In genomic region chr19:39122934-39123731, GRCh38 we compare ENCODE assay signal across 20 cellular contexts. TPM values are rescaled to one million over a fixed set of nuclear protein-coding genes. Genes with fewer than 3 reads are reported as not detected.
DNase-seq lines count a peak whose midpoint lies in the region; ATAC-seq, FAIRE-seq and TF ChIP-seq lines count a peak whose summit lies in the region.
"Had no signal": no experiment of that assay in that cellular context is flagged by ENCODE, and none has a peak within 500 bp of the region (broad histone marks: within the 10 kb centered on the region; RNA-seq: fewer than 3 reads in every experiment).

No MANE protein-coding gene starts in this region.

- H3K56ac ChIP-seq in H1 (replicated peaks; ENCODE audit: insufficient read length, low read depth, low read length) = no peak overlapping the region

- TF ChIP-seq EP300 in H1 (IDR thresholded peaks at IDR 0.05; ENCODE audit: borderline replicate concordance in 1 of 2, low read depth in 2 of 2, low read length in 2 of 2) = no peak

- TF ChIP-seq POLR2A in HCT116 (IDR thresholded peaks at IDR 0.05; ENCODE audit: borderline replicate concordance, extremely low read depth, insufficient read depth, insufficient read length) = no peak
- TF ChIP-seq POLR2A in H1 (IDR thresholded peaks at IDR 0.05; ENCODE audit: control extremely low read depth in 1 of 2, low read depth in 2 of 2, low read length in 2 of 2) = no peak

- no peak for FAIRE-seq in H1 (lab: Jason Lieb, UNC)
- FAIRE-seq: HTR-8/SVneo had no signal

- no TSS peak for BruUV-seq in HCT116 (replicated peaks; lab: Mats Ljungman, UMichigan)

- H3K27ac ChIP-seq in HCT116 (ENCODE audit: low read depth, low read length) (peak overlapping the region; percentile 32; the same call in 1 of the 2 replicates), H1 (ENCODE audit: low read depth, low read length) (no peak overlapping the region), neuronal stem cell (replicated peaks; ENCODE audit: low read length) (no peak overlapping the region)
- H3K27ac ChIP-seq: HL-60, RWPE1, SJCRH30 had no signal

- H3K4me2 ChIP-seq in HCT116 (ENCODE audit: low read length) = peak overlapping the region; percentile 58
- H3K4me2 ChIP-seq in H1 (ENCODE audit: insufficient read depth in 1 of 2, low read depth in 2 of 2, low read length in 2 of 2) = no peak overlapping the region
- no peak overlapping the region for H3K4me2 ChIP-seq in neuronal stem cell (ENCODE audit: insufficient read depth, low read length, poor library complexity, severe bottlenecking)

- H2BK120ac ChIP-seq in H1 (replicated peaks; ENCODE audit: low read depth, low read length) (no peak overlapping the region), neuronal stem cell (ENCODE audit: low read depth, low read length) (no peak overlapping the region)

- H3K27me3 Mint-ChIP-seq in activated T-cell treated with anti-CD3 and anti-CD28 coated beads, Interleukin-2, amount 50 U/mL, for 72 hours (ENCODE audit: low read depth) = no peaks in the 10 kb centered on the region
- H3K27me3 Mint-ChIP-seq in activated naive CD8-positive, alpha-beta T cell treated with anti-CD3 and anti-CD28 coated beads, Interleukin-2, amount 50 U/mL, for 24 hours = no peaks in the 10 kb centered on the region

- TF ChIP-seq CTCF in HCT116 (IDR thresholded peaks at IDR 0.05 in 2 of 3, conservative IDR thresholded peaks at IDR 0.05 in 1 of 3; ENCODE audit: borderline replicate concordance in 1 of 3, insufficient read depth in 1 of 3, low read depth in 2 of 3, low read length in 2 of 3) (no peak), H1 (IDR thresholded peaks at IDR 0.05; ENCODE audit: control extremely low read depth in 1 of 3, insufficient read depth in 1 of 3, low read depth in 1 of 3, low read length in 3 of 3) (no peak)

- no peaks in the 10 kb centered on the region for H3K36me3 Mint-ChIP-seq in activated T-cell treated with anti-CD3 and anti-CD28 coated beads, Interleukin-2, amount 50 U/mL, for 72 hours (ENCODE audit: insufficient read depth in 2 of 2)
- no peaks in the 10 kb centered on the region for H3K36me3 Mint-ChIP-seq in activated naive CD8-positive, alpha-beta T cell treated with anti-CD3 and anti-CD28 coated beads, Interleukin-2, amount 50 U/mL, for 24 hours (ENCODE audit: low read depth)
- H3K36me3 Mint-ChIP-seq: CD14-positive monocyte had no signal

- no peak overlapping the region for H4K8ac ChIP-seq in H1 (ENCODE audit: extremely low read depth, insufficient read depth, low read length)
- H4K8ac ChIP-seq in neuronal stem cell (ENCODE audit: low read depth, low read length) = no peak overlapping the region

- H4K91ac ChIP-seq in H1 (replicated peaks; ENCODE audit: insufficient read length, low read length) (no peak overlapping the region), neuronal stem cell (ENCODE audit: low read depth, low read length, poor library complexity) (no peak overlapping the region)

- ATAC-seq in activated T-cell treated with anti-CD3 and anti-CD28 coated beads, Interleukin-2, amount 50 U/mL, for 72 hours (replicated peaks in 1 of 2) = no peak
- no peak for ATAC-seq in HCT116
- ATAC-seq in activated naive CD8-positive, alpha-beta T cell treated with anti-CD3 and anti-CD28 coated beads, Interleukin-2, amount 50 U/mL, for 24 hours = no peak
- ATAC-seq: PC-3 had no signal

- H3K4me3 ChIP-seq in HCT116 (replicated peaks in 1 of 2; ENCODE audit: low read depth in 1 of 2, low read length in 2 of 2) = no peak overlapping the region
- no peak overlapping the region for H3K4me3 ChIP-seq in H1 (ENCODE audit: extremely low read depth in 1 of 4, insufficient read depth in 2 of 4, low read depth in 3 of 4, low read length in 4 of 4)
- no peak overlapping the region for H3K4me3 ChIP-seq in neuronal stem cell (ENCODE audit: low read length in 2 of 2)
- H3K4me3 ChIP-seq: SJCRH30 had no signal

- WGBS in H1 (ENCODE audit: extremely low coverage in 1 of 2, insufficient coverage in 1 of 2, insufficient read length in 1 of 2, insufficient replicate concordance in 2 of 2, low coverage in 1 of 2, low lambda C conversion rate in 2 of 2, missing lambda C conversion rate in 1 of 2), 2 experiments = 89% methylated on average over 15 of the region's 18 CpGs; no CpG with 5 or more reads in 1 of the 2 experiments
- no CpG with 5 or more reads among the region's 18 CpGs for WGBS in neuronal stem cell (ENCODE audit: extremely low coverage in 2 of 2, insufficient read length in 2 of 2, insufficient replicate concordance in 1 of 2), 2 donors

- H2AFZ ChIP-seq in HCT116 (ENCODE audit: low read depth, low read length, poor library complexity, severe bottlenecking) (peak overlapping the region; percentile 93), H1 (ENCODE audit: low read length) (no peak overlapping the region), neuronal stem cell (ENCODE audit: low read length) (no peak overlapping the region)

- H3K9me2 ChIP-seq in HCT116 (ENCODE audit: insufficient read depth) = no peaks in the 10 kb centered on the region

- H3K18ac ChIP-seq in H1 (ENCODE audit: extremely low read depth, low read length) = no peak overlapping the region; the same call in 1 of the 2 replicates
- no peak overlapping the region for H3K18ac ChIP-seq in neuronal stem cell (ENCODE audit: low read length)

- RAD21 ChIA-PET in HCT116 (lab: Charles Lee; ENCODE audit: low non-redundant PET in 1 of 2, low total read pairs in 2 of 2, uncharacterized antibody in 2 of 2, unreplicated experiment in 2 of 2) = interaction anchor here (0.7 to 1.5 kb wide), 2 partner anchors 88 to 262 kb away, joined by 3 to 6 read pairs; no protein-coding TSS in a partner anchor

- H2BK15ac ChIP-seq in H1 (ENCODE audit: low read length) = no peak overlapping the region
- H2BK15ac ChIP-seq in neuronal stem cell (ENCODE audit: low read length) = no peak overlapping the region

- no peak for DNase-seq in activated T-cell treated with anti-CD3 and anti-CD28 coated beads, Interleukin-2, amount 50 U/mL, for 72 hours
- no peak for DNase-seq in activated T-cell treated with anti-CD3 and anti-CD28 coated beads, Interleukin-2, amount 50 U/mL, for 48 hours
- DNase-seq in HCT116 (ENCODE audit: low read depth, low spot score) (no peak), H1 (ENCODE audit: low read depth in 1 of 2, low spot score in 2 of 2) (no peak), NCI-H524 (lab: John Stamatoyannopoulos, UW) (no peak), neuronal stem cell (ENCODE audit: low spot score) (no peak)
- DNase-seq in activated naive CD8-positive, alpha-beta T cell treated with anti-CD3 and anti-CD28 coated beads, Interleukin-2, amount 50 U/mL, for 24 hours = no peak
- DNase-seq: NCI-H1417 treated with DMSO at 0.1 percent for 48 hours, NCI-H2029 treated with DMSO at 0.1 percent for 48 hours, NCI-H2171 treated with DMSO at 0.1 percent for 48 hours, NCI-H446 treated with DMSO at 0.1 percent for 48 hours, NCI-H748 treated with DMSO at 0.1 percent for 48 hours, PC-3, SJCRH30 had no signal

- peaks cover 5% of the 10 kb centered on the region; the same call in 1 of the 2 replicates for H4K20me1 ChIP-seq in HCT116 (ENCODE audit: insufficient read depth)
- peaks cover 3 to 16% of the 10 kb centered on the region in 2 experiments for H4K20me1 ChIP-seq in H1 (replicated peaks in 1 of 2; ENCODE audit: control insufficient read depth in 1 of 2, insufficient read depth in 2 of 2, low read length in 2 of 2)

- CTCF ChIA-PET in HCT116 (lab: Charles Lee) (interaction anchor here (0.7 to 2.2 kb wide), 14 partner anchors 11 to 302 kb away, joined by 3 to 12 read pairs (median 3); partner anchors contain the start of gene SAMD4B), H1 (lab: Charles Lee; ENCODE audit: partially characterized antibody) (interaction anchor here (0.8 to 2.4 kb wide), 28 partner anchors 10 to 214 kb away, joined by 3 to 22 read pairs (median 5); partner anchors contain the start of genes IFNL2, NCCRP1 and SYCN)

- no peak overlapping the region for H3K23ac ChIP-seq in H1 (ENCODE audit: insufficient read length)
- no peak overlapping the region for H3K23ac ChIP-seq in neuronal stem cell (ENCODE audit: low read depth, low read length, poor library complexity)

- H3K4me3 Mint-ChIP-seq in activated T-cell treated with anti-CD3 and anti-CD28 coated beads, Interleukin-2, amount 50 U/mL, for 72 hours = peak overlapping the region in 1 of 2 donors; percentile 38
- H3K4me3 Mint-ChIP-seq in activated naive CD8-positive, alpha-beta T cell treated with anti-CD3 and anti-CD28 coated beads, Interleukin-2, amount 50 U/mL, for 24 hours = no peak overlapping the region
- H3K4me3 Mint-ChIP-seq: CD14-positive monocyte had no signal

- H3K9me3 Mint-ChIP-seq in activated T-cell treated with anti-CD3 and anti-CD28 coated beads, Interleukin-2, amount 50 U/mL, for 72 hours = no peaks in the 10 kb centered on the region
- H3K9me3 Mint-ChIP-seq in activated naive CD8-positive, alpha-beta T cell treated with anti-CD3 and anti-CD28 coated beads, Interleukin-2, amount 50 U/mL, for 24 hours = no peaks in the 10 kb centered on the region
- H3K9me3 Mint-ChIP-seq: CD14-positive monocyte, IgD-negative memory B cell had no signal

- H3K79me2 ChIP-seq in HCT116 (ENCODE audit: insufficient read depth, low read length) (peaks cover 26% of the 10 kb centered on the region), H1 (ENCODE audit: control insufficient read depth in 1 of 2, insufficient read depth in 2 of 2, low read length in 2 of 2) (peaks cover 13 to 23% of the 10 kb centered on the region in 2 experiments)

- POLR2A ChIA-PET in HCT116 (lab: Charles Lee) = interaction anchor here (0.8 to 2.0 kb wide), 3 partner anchors 31 to 313 kb away, joined by 3 to 4 read pairs (median 3); partner anchors contain the start of gene RPS16
- POLR2A ChIA-PET in H1 (lab: Charles Lee; ENCODE audit: partially characterized antibody) = interaction anchor here (0.7 to 1.6 kb wide), 4 partner anchors 9 to 64 kb away, joined by 3 to 4 read pairs (median 3); no protein-coding TSS in a partner anchor

- H2AK5ac ChIP-seq in H1 (ENCODE audit: low read depth, low read length) (no peak overlapping the region), neuronal stem cell (ENCODE audit: low read depth, low read length) (no peak overlapping the region)

- intact Hi-C loops in HCT116 (cut with micrococcal nuclease) = loop anchor here (1.0 kb wide), 3 partner anchors 64 to 289 kb away; partner anchors contain the start of gene PLEKHG2

- H3K23me2 ChIP-seq in H1 (ENCODE audit: low read depth, low read length) = no peaks in the 10 kb centered on the region; the same call in 1 of the 2 replicates

- H3K4me1 Mint-ChIP-seq in activated T-cell treated with anti-CD3 and anti-CD28 coated beads, Interleukin-2, amount 50 U/mL, for 72 hours (ENCODE audit: low read depth) = peaks cover 37% of the 10 kb centered on the region
- peaks cover 24% of the 10 kb centered on the region for H3K4me1 Mint-ChIP-seq in activated naive CD8-positive, alpha-beta T cell treated with anti-CD3 and anti-CD28 coated beads, Interleukin-2, amount 50 U/mL, for 24 hours

- no peak overlapping the region for H2BK20ac ChIP-seq in H1 (ENCODE audit: low read length)

- H3K9me3 ChIP-seq in HCT116 (ENCODE audit: control insufficient read depth in 1 of 2, insufficient read depth in 1 of 2, low read depth in 1 of 2, low read length in 2 of 2) = no peaks in the 10 kb centered on the region
- H3K9me3 ChIP-seq in H1 (ENCODE audit: insufficient read depth in 2 of 2, low read depth in 1 of 2, low read length in 1 of 2) = no peaks in the 10 kb centered on the region
- H3K9me3 ChIP-seq in neuronal stem cell (replicated peaks in 1 of 2; ENCODE audit: control insufficient read depth in 2 of 2, insufficient read depth in 1 of 2, low read depth in 1 of 2, low read length in 2 of 2) = no peaks in the 10 kb centered on the region
- H3K9me3 ChIP-seq: SJCRH30 had no signal

- H2BK12ac ChIP-seq in H1 (ENCODE audit: low read depth, low read length) = 0 out of 2 replicates have a peak overlapping the region, but pooled peaks have one; percentile 17
- no peak overlapping the region for H2BK12ac ChIP-seq in neuronal stem cell (ENCODE audit: low read length)

- no peak for TF ChIP-seq RAD21 in HCT116 (IDR thresholded peaks at IDR 0.05; ENCODE audit: low read depth)
- no peak for TF ChIP-seq RAD21 in H1 (IDR thresholded peaks at IDR 0.05 in 1 of 2, conservative IDR thresholded peaks at IDR 0.05 in 1 of 2; ENCODE audit: low read depth in 2 of 2, low read length in 2 of 2)

- H3K9ac ChIP-seq in HCT116 (ENCODE audit: low read length) (no peak overlapping the region), H1 (replicated peaks in 1 of 4; ENCODE audit: extremely low read depth in 1 of 4, low read depth in 3 of 4, low read length in 3 of 4) (no peak overlapping the region), neuronal stem cell (ENCODE audit: low read depth, low read length, poor library complexity) (no peak overlapping the region)

- H2BK5ac ChIP-seq in H1 (ENCODE audit: low read depth, low read length) (no peak overlapping the region), neuronal stem cell (ENCODE audit: low read length) (no peak overlapping the region)

- H3K27me3 ChIP-seq in HCT116 (ENCODE audit: insufficient read depth, low read length) = no peaks in the 10 kb centered on the region
- no peaks in the 10 kb centered on the region for H3K27me3 ChIP-seq in H1 (replicated peaks in 1 of 4; ENCODE audit: control insufficient read depth in 3 of 4, extremely low read depth in 1 of 4, insufficient read depth in 3 of 4, low read length in 3 of 4)
- H3K27me3 ChIP-seq in neuronal stem cell (ENCODE audit: control insufficient read depth in 3 of 3, insufficient read depth in 3 of 3, low read depth in 1 of 3, low read length in 3 of 3) = no peaks in the 10 kb centered on the region
- H3K27me3 ChIP-seq: SJCRH30 had no signal

- H3K36me3 ChIP-seq in HCT116 (ENCODE audit: control insufficient read depth in 1 of 2, insufficient read depth in 2 of 2, low read length in 2 of 2) = no peaks in the 10 kb centered on the region
- no peaks in the 10 kb centered on the region for H3K36me3 ChIP-seq in H1 (ENCODE audit: control insufficient read depth in 2 of 4, insufficient read depth in 4 of 4, low read length in 3 of 4)
- H3K36me3 ChIP-seq in neuronal stem cell (replicated peaks in 1 of 2; ENCODE audit: control insufficient read depth in 2 of 2, insufficient read depth in 2 of 2, low read length in 2 of 2) = no peaks in the 10 kb centered on the region
- H3K36me3 ChIP-seq: SJCRH30 had no signal

- H3K79me1 ChIP-seq in H1 (ENCODE audit: low read depth, low read length) (peaks cover 11% of the 10 kb centered on the region), neuronal stem cell (ENCODE audit: low read depth, low read length) (no peaks in the 10 kb centered on the region)

- H3K4ac ChIP-seq in H1 (replicated peaks; ENCODE audit: insufficient read length, low read depth, low read length) (no peak overlapping the region), neuronal stem cell (ENCODE audit: low read length) (no peak overlapping the region)

- H3K14ac ChIP-seq in H1 (ENCODE audit: insufficient read length) = no peak overlapping the region
- H3K14ac ChIP-seq in neuronal stem cell (ENCODE audit: low read length) = no peak overlapping the region

- H3K4me1 ChIP-seq in HCT116 (ENCODE audit: control insufficient read depth in 1 of 2, insufficient read depth in 2 of 2, low read length in 2 of 2) (peaks cover 16 to 55% of the 10 kb centered on the region in 2 experiments), H1 (replicated peaks in 1 of 4; ENCODE audit: control insufficient read depth in 3 of 4, insufficient read depth in 4 of 4, low read length in 3 of 4) (peaks cover 0 to 14% (median 6%) of the 10 kb centered on the region in 4 experiments; a peak in 6 of 7 replicates), neuronal stem cell (ENCODE audit: control insufficient read depth in 2 of 2, insufficient read depth in 1 of 2, low read depth in 1 of 2, low read length in 2 of 2) (peaks cover 7 to 19% of the 10 kb centered on the region in 2 donors)

- H4K5ac ChIP-seq in H1 (ENCODE audit: insufficient read length, low read depth, low read length) = no peak overlapping the region

- peak overlapping the region; percentile 17 for H3K27ac Mint-ChIP-seq in activated T-cell treated with anti-CD3 and anti-CD28 coated beads, Interleukin-2, amount 50 U/mL, for 72 hours
- no peak overlapping the region for H3K27ac Mint-ChIP-seq in activated naive CD8-positive, alpha-beta T cell treated with anti-CD3 and anti-CD28 coated beads, Interleukin-2, amount 50 U/mL, for 24 hours

RNA-seq across cellular contexts. Expression of gene PAK4, which starts 2.5 kb away (rescaled TPM):
- total RNA-seq in activated T-cell treated with anti-CD3 and anti-CD28 coated beads, Interleukin-2, amount 50 U/mL, for 72 hours = 10 to 100 TPM; 12.9 to 17.0 TPM
- total RNA-seq in HCT116 (2021; ENCODE audit: unreplicated experiment) = 90.1 TPM
- 76.7 and 78.4 TPM in 2 replicates for polyA plus RNA-seq in HCT116 (2012)
- total RNA-seq in H1 (2021; fragmentation: NEBNext Ultra II Directional; extraction: Animal tissue kit (Norgen Biotek cat#: 25700)) = 64.4 and 67.6 TPM in 2 replicates
- polyA plus RNA-seq in H1 (2011; rRNA removed) = 50.7 and 107 TPM in 2 replicates
- 55.5 TPM for polyA plus RNA-seq in H1 (2011; cell fraction: cytosol; rRNA removed)
- 89.7 TPM for polyA plus RNA-seq in H1 (2011; cell fraction: nucleus; rRNA removed)
- polyA plus RNA-seq in H1 (2012, experiment 1 of 2) = 40.5 to 57.3 TPM (median 53.1 TPM) in 4 replicates
- polyA plus RNA-seq in H1 (2012, experiment 2 of 2) = 64.2 TPM
- 47.5 TPM for polyA plus RNA-seq in H1 (2013, experiment 1 of 2)
- polyA plus RNA-seq in H1 (2013, experiment 2 of 2) = 47.5 TPM
- polyA minus RNA-seq in H1 (2011; rRNA and poly(A)+ RNA removed) = 17.7 and 25.9 TPM in 2 replicates
- 39.9 TPM for polyA minus RNA-seq in H1 (2011; cell fraction: cytosol; rRNA and poly(A)+ RNA removed)
- polyA minus RNA-seq in H1 (2011; cell fraction: nucleus; rRNA and poly(A)+ RNA removed) = 22.8 TPM
- polyA plus RNA-seq in neuronal stem cell (2013, experiment 1 of 2) = 102 TPM
- polyA plus RNA-seq in neuronal stem cell (2013, experiment 2 of 2) = 96.5 TPM

RNA-seq across cellular contexts. Expression of gene ACP7, which starts 39.0 kb away (rescaled TPM):
- not detected for total RNA-seq in activated T-cell treated with anti-CD3 and anti-CD28 coated beads, Interleukin-2, amount 50 U/mL, for 72 hours
- total RNA-seq in HCT116 (2021; ENCODE audit: unreplicated experiment) = 4.7 TPM
- polyA plus RNA-seq in HCT116 (2012) = 5.5 and 6.0 TPM in 2 replicates
- total RNA-seq in H1 (2021; fragmentation: NEBNext Ultra II Directional; extraction: Animal tissue kit (Norgen Biotek cat#: 25700)) = 0.50 and 0.98 TPM in 2 replicates
- polyA plus RNA-seq in H1 (2011; rRNA removed) = 0.27 and 0.58 TPM in 2 replicates
- polyA plus RNA-seq in H1 (2011; cell fraction: cytosol; rRNA removed) = 0.36 TPM
- 0.83 TPM for polyA plus RNA-seq in H1 (2011; cell fraction: nucleus; rRNA removed)
- 0.55 to 0.78 TPM (median 0.67 TPM) in 4 replicates for polyA plus RNA-seq in H1 (2012, experiment 1 of 2)
- polyA plus RNA-seq in H1 (2012, experiment 2 of 2) = 0.45 TPM
- polyA plus RNA-seq in H1 (2013, experiment 1 of 2) = 0.30 TPM
- 0.29 TPM for polyA plus RNA-seq in H1 (2013, experiment 2 of 2)
- 0.19 and 0.76 TPM in 2 replicates for polyA minus RNA-seq in H1 (2011; rRNA and poly(A)+ RNA removed)
- not detected for polyA minus RNA-seq in H1 (2011; cell fraction: cytosol; rRNA and poly(A)+ RNA removed)
- 0.70 TPM for polyA minus RNA-seq in H1 (2011; cell fraction: nucleus; rRNA and poly(A)+ RNA removed)
- polyA plus RNA-seq in neuronal stem cell (2013, experiment 1 of 2) = not detected
- not detected for polyA plus RNA-seq in neuronal stem cell (2013, experiment 2 of 2)
- total RNA-seq: A673, SJCRH30 had no signal
- polyA plus RNA-seq: CD14-positive monocyte, IgD-negative memory B cell had no signal
